In genomic region chr3:66302288-66302687, GRCh38 we compare ENCODE assay signal across 9 cellular contexts.
DNase-seq lines count a peak whose midpoint lies in the region; ATAC-seq and TF ChIP-seq lines count a peak whose summit lies in the region.
"Had no signal": no experiment of that assay in that cellular context is flagged by ENCODE, and none has a peak within 500 bp of the region (broad histone marks: within the 10 kb centered on the region; RNA-seq: fewer than 3 reads in every experiment).

No MANE protein-coding gene starts in this region.

- CTCF ChIA-PET in WTC11 (lab: Charles Lee): interaction anchor here (0.6 kb wide), 1 partner anchor 9 kb away, joined by 3 read pairs; no protein-coding TSS in a partner anchor

- H3K36me3 Mint-ChIP-seq in activated CD4-positive, alpha-beta T cell treated with anti-CD3 and anti-CD28 coated beads, Interleukin-2, amount 10 ng/mL, durations not matched to agents 24 days and 14 days (ENCODE audit: low read depth): peaks cover 29% of the 10 kb centered on the region
- peaks cover 12% of the 10 kb centered on the region for H3K36me3 Mint-ChIP-seq in natural killer cell treated with Interleukin-12 subunit alpha and Interleukin-12 subunit beta and Interleukin-15 and Interleukin-18, amount 100 ng/mL, for 72 hours
- no peaks in the 10 kb centered on the region for H3K36me3 Mint-ChIP-seq in WTC11

- DNase-seq in activated CD4-positive, CD25-positive, alpha-beta regulatory T cell (lab: John Stamatoyannopoulos, UW): peak in 3 of 4 experiments; percentile 5 to 38 (median 17)
- DNase-seq in activated CD4-positive, CD25-positive, alpha-beta regulatory T cell treated with anti-CD3 and anti-CD28 coated beads, Interleukin-2, amount 50 U/mL, for 72 hours: no peak
- peak; percentile 80 for DNase-seq in activated CD4-positive, alpha-beta T cell treated with anti-CD3 and anti-CD28 coated beads, Interleukin-2, amount 10 ng/mL, durations not matched to agents 24 days and 14 days
- DNase-seq in natural killer cell treated with Interleukin-12 subunit alpha and Interleukin-12 subunit beta and Interleukin-15 and Interleukin-18, amount 100 ng/mL, for 72 hours (ENCODE audit: low spot score): peak; percentile 72
- DNase-seq in HUDEP-2 (lab: John Stamatoyannopoulos, UW; ENCODE audit: unreplicated experiment in 76 of 76) (no peak), WTC11 (ENCODE audit: low spot score) (no peak)
- DNase-seq: SW 1271 had no signal

- POLR2A ChIA-PET in WTC11 (lab: Charles Lee): no interaction called here

- H3K9me3 Mint-ChIP-seq in activated CD4-positive, alpha-beta T cell treated with anti-CD3 and anti-CD28 coated beads, Interleukin-2, amount 10 ng/mL, durations not matched to agents 24 days and 14 days: peaks cover 8% of the 10 kb centered on the region
- no peaks in the 10 kb centered on the region for H3K9me3 Mint-ChIP-seq in natural killer cell treated with Interleukin-12 subunit alpha and Interleukin-12 subunit beta and Interleukin-15 and Interleukin-18, amount 100 ng/mL, for 72 hours
- 0 out of 2 replicates have a peak, but pooled peaks cover 3% of the 10 kb centered on the region for H3K9me3 Mint-ChIP-seq in WTC11

- ATAC-seq in HG02943 (IDR thresholded peaks at IDR 0.05; ENCODE audit: low read depth, unreplicated experiment) (peak; percentile 72), GM21360 (IDR thresholded peaks at IDR 0.05; ENCODE audit: unreplicated experiment) (no peak), WTC11 (no peak)
- ATAC-seq in natural killer cell treated with Interleukin-12 subunit alpha and Interleukin-12 subunit beta and Interleukin-15 and Interleukin-18, amount 100 ng/mL, for 72 hours: peak; percentile 81 to 88

- peak overlapping the region; percentile 68 for H3K4me3 Mint-ChIP-seq in activated CD4-positive, alpha-beta T cell treated with anti-CD3 and anti-CD28 coated beads, Interleukin-2, amount 10 ng/mL, durations not matched to agents 24 days and 14 days
- H3K4me3 Mint-ChIP-seq in natural killer cell treated with Interleukin-12 subunit alpha and Interleukin-12 subunit beta and Interleukin-15 and Interleukin-18, amount 100 ng/mL, for 72 hours: peak overlapping the region; percentile 75
- no peak overlapping the region for H3K4me3 Mint-ChIP-seq in WTC11

- H3K27me3 Mint-ChIP-seq in activated CD4-positive, alpha-beta T cell treated with anti-CD3 and anti-CD28 coated beads, Interleukin-2, amount 10 ng/mL, durations not matched to agents 24 days and 14 days: no peaks in the 10 kb centered on the region
- no peaks in the 10 kb centered on the region for H3K27me3 Mint-ChIP-seq in natural killer cell treated with Interleukin-12 subunit alpha and Interleukin-12 subunit beta and Interleukin-15 and Interleukin-18, amount 100 ng/mL, for 72 hours
- H3K27me3 Mint-ChIP-seq in WTC11 (ENCODE audit: low read depth): no peaks in the 10 kb centered on the region

- H3K27ac Mint-ChIP-seq in activated CD4-positive, alpha-beta T cell treated with anti-CD3 and anti-CD28 coated beads, Interleukin-2, amount 10 ng/mL, durations not matched to agents 24 days and 14 days: peak overlapping the region; percentile 95
- peak overlapping the region; percentile 89 to 97 for H3K27ac Mint-ChIP-seq in natural killer cell treated with Interleukin-12 subunit alpha and Interleukin-12 subunit beta and Interleukin-15 and Interleukin-18, amount 100 ng/mL, for 72 hours
- no peak overlapping the region for H3K27ac Mint-ChIP-seq in WTC11

- TF ChIP-seq CTCF in WTC11 (IDR thresholded peaks at IDR 0.05): no peak

- intact Hi-C loops in activated CD4-positive, alpha-beta T cell treated with anti-CD3 and anti-CD28 coated beads, Interleukin-2, amount 10 ng/mL, durations not matched to agents 24 days and 14 days (cut with micrococcal nuclease): loop anchor here (2.0 to 10.0 kb wide), 5 partner anchors 45 to 267 kb away; partner anchors contain the start of genes LRIG1, MAGI1 and SLC25A26

- H3K4me1 Mint-ChIP-seq in activated CD4-positive, alpha-beta T cell treated with anti-CD3 and anti-CD28 coated beads, Interleukin-2, amount 10 ng/mL, durations not matched to agents 24 days and 14 days: peaks cover 53% of the 10 kb centered on the region
- H3K4me1 Mint-ChIP-seq in natural killer cell treated with Interleukin-12 subunit alpha and Interleukin-12 subunit beta and Interleukin-15 and Interleukin-18, amount 100 ng/mL, for 72 hours (ENCODE audit: low read depth in 2 of 2): peaks cover 52 to 59% of the 10 kb centered on the region in 2 donors
- peaks cover 2% of the 10 kb centered on the region; the same call in 1 of the 2 replicates for H3K4me1 Mint-ChIP-seq in WTC11

TF ChIP-seq in WTC11, 78 proteins besides CTCF, POLR2A, EP300 and RAD21 (continues in another document):
- TF ChIP-seq ESRRA (CRISPR knock-in tag; IDR thresholded peaks at IDR 0.05; ENCODE audit: borderline replicate concordance) (no peak), ZNF263 (CRISPR knock-in tag; IDR thresholded peaks at IDR 0.05; ENCODE audit: low read depth) (no peak), ZBTB21 (CRISPR knock-in tag; IDR thresholded peaks at IDR 0.05; ENCODE audit: borderline replicate concordance) (no peak), SP1 (CRISPR knock-in tag; conservative IDR thresholded peaks at IDR 0.05) (no peak), AFF4 (CRISPR knock-in tag; IDR thresholded peaks at IDR 0.05; ENCODE audit: borderline replicate concordance) (no peak), CREM (CRISPR knock-in tag; IDR thresholded peaks at IDR 0.05) (no peak)
- TF ChIP-seq, protein P1, sequence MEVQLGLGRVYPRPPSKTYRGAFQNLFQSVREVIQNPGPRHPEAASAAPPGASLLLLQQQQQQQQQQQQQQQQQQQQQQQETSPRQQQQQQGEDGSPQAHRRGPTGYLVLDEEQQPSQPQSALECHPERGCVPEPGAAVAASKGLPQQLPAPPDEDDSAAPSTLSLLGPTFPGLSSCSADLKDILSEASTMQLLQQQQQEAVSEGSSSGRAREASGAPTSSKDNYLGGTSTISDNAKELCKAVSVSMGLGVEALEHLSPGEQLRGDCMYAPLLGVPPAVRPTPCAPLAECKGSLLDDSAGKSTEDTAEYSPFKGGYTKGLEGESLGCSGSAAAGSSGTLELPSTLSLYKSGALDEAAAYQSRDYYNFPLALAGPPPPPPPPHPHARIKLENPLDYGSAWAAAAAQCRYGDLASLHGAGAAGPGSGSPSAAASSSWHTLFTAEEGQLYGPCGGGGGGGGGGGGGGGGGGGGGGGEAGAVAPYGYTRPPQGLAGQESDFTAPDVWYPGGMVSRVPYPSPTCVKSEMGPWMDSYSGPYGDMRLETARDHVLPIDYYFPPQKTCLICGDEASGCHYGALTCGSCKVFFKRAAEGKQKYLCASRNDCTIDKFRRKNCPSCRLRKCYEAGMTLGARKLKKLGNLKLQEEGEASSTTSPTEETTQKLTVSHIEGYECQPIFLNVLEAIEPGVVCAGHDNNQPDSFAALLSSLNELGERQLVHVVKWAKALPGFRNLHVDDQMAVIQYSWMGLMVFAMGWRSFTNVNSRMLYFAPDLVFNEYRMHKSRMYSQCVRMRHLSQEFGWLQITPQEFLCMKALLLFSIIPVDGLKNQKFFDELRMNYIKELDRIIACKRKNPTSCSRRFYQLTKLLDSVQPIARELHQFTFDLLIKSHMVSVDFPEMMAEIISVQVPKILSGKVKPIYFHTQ (CRISPR knock-in tag; IDR thresholded peaks at IDR 0.05): no peak
- TF ChIP-seq, protein P2, sequence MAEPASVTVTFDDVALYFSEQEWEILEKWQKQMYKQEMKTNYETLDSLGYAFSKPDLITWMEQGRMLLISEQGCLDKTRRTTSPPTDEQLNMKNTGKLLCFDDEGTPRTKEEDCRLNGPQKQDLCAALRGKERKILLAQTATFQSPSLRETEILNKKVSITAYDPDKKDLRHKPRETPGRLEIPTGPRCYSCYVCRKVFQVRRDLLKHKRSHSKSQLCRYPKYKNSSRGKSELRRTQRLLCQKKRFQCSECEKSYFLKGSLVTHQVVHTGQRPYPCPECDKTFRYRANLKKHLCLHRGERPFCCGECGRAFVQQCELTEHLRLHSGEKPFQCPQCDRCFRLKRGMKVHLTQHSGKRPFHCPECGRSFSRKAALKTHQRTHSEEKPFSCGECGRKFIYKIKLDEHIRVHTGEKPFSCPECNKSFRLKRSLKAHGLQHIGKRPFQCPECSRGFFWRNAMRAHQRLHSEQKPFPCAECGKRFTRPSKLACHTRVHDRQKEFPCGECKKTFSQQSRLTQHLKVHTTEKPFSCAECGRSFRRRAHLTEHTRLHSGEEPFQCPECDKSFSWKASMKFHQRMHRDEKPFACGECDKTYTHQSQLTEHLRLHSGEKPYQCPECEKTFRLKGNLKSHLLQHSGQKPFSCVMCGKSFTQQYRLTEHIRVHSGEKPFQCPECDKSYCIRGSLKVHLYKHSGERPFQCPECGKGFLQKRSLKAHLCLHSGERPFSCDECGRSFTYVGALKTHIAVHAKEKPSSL (CRISPR knock-in tag; conservative IDR thresholded peaks at IDR 0.05): no peak

Comparison
In these comparisons a context has a peak if more than half of its experiments do, and no peak if none do; other contexts are left out.
1. DNase-seq: peak in activated CD4-positive, CD25-positive, alpha-beta regulatory T cell (3 of 4), activated CD4-positive, alpha-beta T cell treated with anti-CD3 and anti-CD28 coated beads, Interleukin-2, amount 10 ng/mL, durations not matched to agents 24 days and 14 days (single experiment) and natural killer cell treated with Interleukin-12 subunit alpha and Interleukin-12 subunit beta and Interleukin-15 and Interleukin-18, amount 100 ng/mL, for 72 hours (single experiment); none in activated CD4-positive, CD25-positive, alpha-beta regulatory T cell treated with anti-CD3 and anti-CD28 coated beads, Interleukin-2, amount 50 U/mL, for 72 hours (single experiment), HUDEP-2 (0 of 76) and WTC11 (single experiment).
2. ATAC-seq: peak in HG02943 (single experiment) and natural killer cell treated with Interleukin-12 subunit alpha and Interleukin-12 subunit beta and Interleukin-15 and Interleukin-18, amount 100 ng/mL, for 72 hours (2 of 2); none in GM21360 (single experiment) and WTC11 (single experiment).